10 cellular contexts compared by ENCODE assay signal in the genomic region with DNA sequence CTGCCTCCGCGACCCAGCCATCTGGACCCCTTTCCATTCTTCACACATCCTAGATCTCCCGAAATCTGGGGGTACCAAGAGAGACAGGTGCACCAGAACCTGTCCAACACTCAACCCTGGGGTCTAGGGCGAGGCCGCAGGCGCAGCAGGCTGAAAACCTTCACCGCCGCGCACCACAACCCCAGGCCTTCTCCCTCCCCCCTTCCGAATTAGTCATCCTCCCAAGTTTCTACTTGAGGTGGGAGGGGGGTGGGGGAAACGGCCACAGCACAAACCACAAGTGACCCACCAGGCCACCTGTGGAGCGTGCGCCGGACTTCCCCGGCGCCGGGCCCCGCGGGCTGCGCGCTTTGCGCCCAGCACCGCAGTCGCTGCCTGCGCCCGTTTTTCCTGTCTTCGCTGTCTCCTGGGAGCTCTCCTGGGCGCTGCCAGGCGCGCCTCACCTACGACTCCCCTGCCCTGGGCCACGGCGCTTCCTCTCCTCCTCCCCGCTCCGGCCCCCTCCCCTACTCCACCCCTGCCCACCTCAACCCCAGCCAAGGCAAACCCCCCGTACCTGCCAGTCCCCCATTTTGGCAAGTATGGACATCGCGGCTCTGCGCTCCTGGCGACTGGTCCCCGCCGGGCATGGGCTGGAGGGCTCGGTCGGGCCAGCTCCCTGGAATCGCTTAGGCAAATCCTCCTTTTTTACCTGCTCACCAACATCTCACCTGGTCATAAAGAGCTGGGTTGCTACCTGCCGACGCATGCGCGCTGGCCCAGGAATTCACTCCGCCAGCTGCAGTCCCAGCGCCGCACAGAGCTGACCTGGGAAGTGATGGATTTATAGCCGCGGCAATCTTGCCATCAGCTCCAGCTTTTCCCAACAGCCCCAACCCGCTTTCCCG. TPM values are rescaled to one million over a fixed set of nuclear protein-coding genes. Genes with fewer than 3 reads are reported as not detected.
DNase-seq lines count a peak whose midpoint lies in the region; ATAC-seq and TF ChIP-seq lines count a peak whose summit lies in the region.
"Had no signal": no experiment of that assay in that cellular context is flagged by ENCODE, and none has a peak within 500 bp of the region (broad histone marks: within the 10 kb centered on the region; RNA-seq: fewer than 3 reads in every experiment).

No MANE protein-coding gene starts in this region.

- intact Hi-C loops in lower leg skin (cut with DNase I; ENCODE audit: low total_unique reads), result loop anchor here (10.0 kb wide), 3 partner anchors 884 to 1434 kb away; no protein-coding TSS in a partner anchor

- peak; percentile 37 for ATAC-seq in HG02884 (IDR thresholded peaks at IDR 0.05; ENCODE audit: unreplicated experiment)

- H3K4me3 ChIP-seq in astrocyte of the spinal cord (ENCODE audit: low read depth, low read length) (no peak overlapping the region), lower leg skin (ENCODE audit: low read depth, poor library complexity, severe bottlenecking) (peak overlapping the region; percentile 16)

- peak; percentile 26 for DNase-seq in DMS79 (lab: John Stamatoyannopoulos, UW)
- DNase-seq in astrocyte of the spinal cord (ENCODE audit: low read depth, low spot score), result peak; percentile 60
- no peak for DNase-seq in lower leg skin (ENCODE audit: low spot score in 2 of 2)
- DNase-seq in HUDEP-2 (lab: John Stamatoyannopoulos, UW; ENCODE audit: unreplicated experiment in 76 of 76), result no peak
- DNase-seq in NCI-H345 treated with DMSO at 0.1 percent for 48 hours (lab: John Stamatoyannopoulos, UW; ENCODE audit: unreplicated experiment), result no peak
- DNase-seq in NCI-H524 treated with DMSO at 0.1 percent for 48 hours (lab: John Stamatoyannopoulos, UW), result no peak
- DNase-seq in activated gamma-delta T cell (lab: John Stamatoyannopoulos, UW), result no peak
- DNase-seq: activated naive CD4-positive, alpha-beta T cell treated with anti-CD3 and anti-CD28 coated beads for 36 hours; Right ventricle myocardium superior had no signal

- in situ Hi-C loops in astrocyte of the spinal cord (cut with HindIII; ENCODE audit: low sequenced_read_pairs), result no loop called here

- TF ChIP-seq CTCF in astrocyte of the spinal cord (IDR thresholded peaks at IDR 0.05; ENCODE audit: low read depth, low read length), result no peak
- TF ChIP-seq CTCF in lower leg skin (IDR thresholded peaks at IDR 0.05), result no peak

- no peak for TF ChIP-seq POLR2A in lower leg skin (IDR thresholded peaks at IDR 0.05)

- 3 to 4% methylated on average over 56 of the region's 56 CpGs for WGBS in lower leg skin, 2 donors

RNA-seq across cellular contexts. Expression of gene TFAP2A, which starts 4.2 kb away (rescaled TPM):
- 100 to 1,000 TPM in 1 of 4 donors, 10 to 100 TPM in 3; 62.0 to 123 (median 63.7) TPM for total RNA-seq in lower leg skin

Comparison
In these comparisons a context has a peak if more than half of its experiments do, and no peak if none do; other contexts are left out.
1. DNase-seq: peak in DMS79 (single experiment) and astrocyte of the spinal cord (single experiment); none in lower leg skin (0 of 2), HUDEP-2 (0 of 76), NCI-H345 treated with DMSO at 0.1 percent for 48 hours (single experiment), NCI-H524 treated with DMSO at 0.1 percent for 48 hours (single experiment) and activated gamma-delta T cell (single experiment).